In the genomic region with DNA sequence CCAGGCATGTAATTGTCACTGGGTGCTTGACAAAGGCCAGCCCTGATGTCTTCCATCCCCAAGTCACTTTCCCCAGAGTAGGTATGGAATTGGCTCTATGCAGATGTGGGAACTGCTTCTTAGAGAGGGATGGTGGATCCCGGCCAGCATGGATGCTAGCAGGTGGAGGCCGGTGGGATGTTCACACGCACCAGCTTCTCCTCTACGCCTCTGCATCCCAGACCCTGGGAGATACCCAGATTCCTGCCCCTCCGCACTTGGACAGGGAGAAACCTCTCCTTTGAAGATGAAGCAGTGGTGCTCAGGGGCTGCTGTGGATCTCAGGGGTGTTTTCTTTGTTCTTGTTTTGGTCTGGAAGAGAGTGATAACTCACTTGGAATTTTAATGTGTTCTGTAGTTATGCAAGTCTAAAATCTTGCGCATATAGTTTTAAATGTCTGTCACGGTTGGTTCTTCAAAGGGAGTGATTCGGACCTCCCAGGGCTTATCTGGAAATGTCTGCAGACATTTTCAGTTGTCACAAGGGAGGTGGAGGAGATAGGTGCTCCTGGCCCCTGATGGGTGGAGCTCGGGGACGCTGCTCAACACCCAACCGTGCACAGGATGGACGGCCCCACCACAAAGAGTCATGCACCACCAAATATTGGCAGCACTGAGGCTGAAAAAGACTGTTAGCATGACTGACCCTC, we compare ENCODE assay signal across 25 cellular contexts.
DNase-seq lines count a peak whose midpoint lies in the region; ATAC-seq, FAIRE-seq and TF ChIP-seq lines count a peak whose summit lies in the region.
"Had no signal": no experiment of that assay in that cellular context is flagged by ENCODE, and none has a peak within 500 bp of the region (broad histone marks: within the 10 kb centered on the region; RNA-seq: fewer than 3 reads in every experiment).

No MANE protein-coding gene starts in this region.

- TF ChIP-seq CTCF in A549 (IDR thresholded peaks at IDR 0.05) = no peak
- TF ChIP-seq CTCF in CD4-positive, alpha-beta T cell (IDR thresholded peaks at IDR 0.05) = no peak

- POLR2A ChIA-PET in A549 (lab: Yijun Ruan, JAX) = no interaction called here
- POLR2A ChIA-PET in CD4-positive, alpha-beta T cell (lab: Charles Lee) = no interaction called here

- TF ChIP-seq EP300 in A549 (IDR thresholded peaks at IDR 0.05) = no peak

- no peaks in the 10 kb centered on the region for H3K9me3 ChIP-seq in A549
- no peaks in the 10 kb centered on the region for H3K9me3 ChIP-seq in CD4-positive, alpha-beta T cell (ENCODE audit: control insufficient read depth, low read length)
- H3K9me3 ChIP-seq: SJSA1 had no signal

- TF ChIP-seq POLR2A in A549 (IDR thresholded peaks at IDR 0.05; ENCODE audit: low read length) = no peak

- H3K27me3 ChIP-seq in CD4-positive, alpha-beta T cell (ENCODE audit: control insufficient read depth, insufficient read depth, low read length) = no peaks in the 10 kb centered on the region
- H3K27me3 ChIP-seq: SJSA1 had no signal

- WGBS in A549 (ENCODE audit: missing lambda C conversion rate) = 68% methylated on average over 12 of the region's 12 CpGs

- intact Hi-C loops in CD4-positive, alpha-beta T cell (cut with DNase I, micrococcal nuclease) = no loop called here

- no peaks in the 10 kb centered on the region for H3K4me1 Mint-ChIP-seq in CD4-positive, alpha-beta T cell (ENCODE audit: low read depth)
- H3K4me1 Mint-ChIP-seq: CD8-positive, alpha-beta memory T cell had no signal

- H3K4me3 ChIP-seq in A549 = no peak overlapping the region
- H3K4me3 ChIP-seq: SJSA1 had no signal

- peaks cover 11% of the 10 kb centered on the region; the same call in 2 of the 3 replicates for H3K4me1 ChIP-seq in A549
- H3K4me1 ChIP-seq: SJSA1 had no signal

- H3K36me3 Mint-ChIP-seq in CD4-positive, alpha-beta T cell (ENCODE audit: low read depth) = peaks cover 27% of the 10 kb centered on the region

- ATAC-seq in A549 (peak; percentile 43 to 47; a peak in 5 of 6 replicates), GM19397 (IDR thresholded peaks at IDR 0.05; ENCODE audit: unreplicated experiment) (peak; percentile 83), HG03135 (IDR thresholded peaks at IDR 0.05; ENCODE audit: unreplicated experiment) (no peak)
- ATAC-seq in CD4-positive, alpha-beta T cell (ENCODE audit: poor library complexity) = no peak
- ATAC-seq: HCT116, HepG2 had no signal

- H3K9me3 Mint-ChIP-seq in CD4-positive, alpha-beta T cell = peaks cover 13% of the 10 kb centered on the region

- CTCF ChIA-PET in A549 (lab: Yijun Ruan, JAX) = no interaction called here
- CTCF ChIA-PET in CD4-positive, alpha-beta T cell (lab: Charles Lee) = no interaction called here

- no peak for TF ChIP-seq RAD21 in A549 (conservative IDR thresholded peaks at IDR 0.05 in 1 of 2, IDR thresholded peaks at IDR 0.05 in 1 of 2)

- no peak overlapping the region for H3K4me2 ChIP-seq in A549

- H3K27ac Mint-ChIP-seq in CD4-positive, alpha-beta T cell = no peak overlapping the region
- H3K27ac Mint-ChIP-seq: CD8-positive, alpha-beta memory T cell had no signal

- H3K27ac ChIP-seq in A549 = no peak overlapping the region
- H3K27ac ChIP-seq in CD4-positive, alpha-beta T cell (ENCODE audit: low read depth, low read length) = no peak overlapping the region
- H3K27ac ChIP-seq: C4-2B, SJSA1 had no signal

- DNase-seq in A549 (ENCODE audit: low read depth in 1 of 2, low spot score in 1 of 2) = no peak
- DNase-seq in SK-N-DZ (ENCODE audit: low spot score) = peak; percentile 2
- DNase-seq in mesenteric fat pad (ENCODE audit: low spot score) = peak; percentile 68
- no peak for DNase-seq in NCI-H524 treated with DMSO at 0.1 percent for 48 hours (lab: John Stamatoyannopoulos, UW)
- DNase-seq in DMS79 (lab: John Stamatoyannopoulos, UW) = no peak
- no peak for DNase-seq in CD4-positive, alpha-beta T cell
- DNase-seq: 8988T; AML-193; CD8-positive, alpha-beta memory T cell; DMS 273 treated with DMSO at 0.1 percent for 48 hours; DMS79 treated with DMSO at 0.1 percent for 48 hours; GF-D8; NCI-H2029; NCI-H446; NCI-H526; NCI-H82; Right ventricle myocardium superior; RPMI8226; T-helper 1 cell had no signal

- H3K27me3 Mint-ChIP-seq in CD4-positive, alpha-beta T cell = no peaks in the 10 kb centered on the region
- H3K27me3 Mint-ChIP-seq: CD8-positive, alpha-beta memory T cell had no signal

- no peak for FAIRE-seq in A549 (lab: Jason Lieb, UNC)
- FAIRE-seq: HepG2 had no signal

- H3K4me3 Mint-ChIP-seq in CD4-positive, alpha-beta T cell = no peak overlapping the region
- H3K4me3 Mint-ChIP-seq: CD8-positive, alpha-beta memory T cell had no signal

TF ChIP-seq in A549, 52 proteins besides CTCF, POLR2A, EP300 and RAD21:
- TF ChIP-seq CBX2 (IDR thresholded peaks at IDR 0.05; ENCODE audit: borderline replicate concordance, low read depth) (no peak), RARB (CRISPR knock-in tag; IDR thresholded peaks at IDR 0.05) (no peak), NPAS2 (CRISPR knock-in tag; IDR thresholded peaks at IDR 0.05; ENCODE audit: borderline replicate concordance) (no peak), ZFP36 (IDR thresholded peaks at IDR 0.05; ENCODE audit: borderline replicate concordance, partially characterized antibody) (no peak), FOXS1 (CRISPR knock-in tag; IDR thresholded peaks at IDR 0.05) (no peak), KDM5A (IDR thresholded peaks at IDR 0.05) (no peak), HDAC2 (IDR thresholded peaks at IDR 0.05) (no peak), RNF2 (IDR thresholded peaks at IDR 0.05; ENCODE audit: borderline replicate concordance, low read depth) (no peak), MYC (IDR thresholded peaks at IDR 0.05; ENCODE audit: borderline replicate concordance, low read length) (no peak), MAFK (IDR thresholded peaks at IDR 0.05; ENCODE audit: partially characterized antibody) (no peak), CHD4 (IDR thresholded peaks at IDR 0.05; ENCODE audit: borderline replicate concordance) (no peak), EHF (CRISPR knock-in tag; IDR thresholded peaks at IDR 0.05) (no peak), HOXA7 (CRISPR knock-in tag; IDR thresholded peaks at IDR 0.05) (no peak), GATA3 (IDR thresholded peaks at IDR 0.05; ENCODE audit: borderline replicate concordance) (no peak), HEYL (CRISPR knock-in tag; IDR thresholded peaks at IDR 0.05) (no peak)

Comparison
In these comparisons a context has a peak if more than half of its experiments do, and no peak if none do; other contexts are left out.
1. ATAC-seq: peak in A549 (2 of 2) and GM19397 (single experiment); none in HG03135 (single experiment) and CD4-positive, alpha-beta T cell (single experiment).
2. DNase-seq: peak in SK-N-DZ (single experiment) and mesenteric fat pad (single experiment); none in A549 (0 of 2), NCI-H524 treated with DMSO at 0.1 percent for 48 hours (single experiment), DMS79 (single experiment) and CD4-positive, alpha-beta T cell (0 of 10).